ENCODE assay signal across 18 cellular contexts in genomic region chr2:182766626-182767025, GRCh38.
"Had no signal": no experiment of that assay in that cellular context is flagged by ENCODE, and none has a peak within 500 bp of the region (broad histone marks: within the 10 kb centered on the region; RNA-seq: fewer than 3 reads in every experiment).

No MANE protein-coding gene starts in this region.

- H3K27me3 Mint-ChIP-seq: naive thymus-derived CD4-positive, alpha-beta T cell; progenitor cell of endocrine pancreas; stimulated activated memory B cell treated with anti-CD40 and anti-IgM and Interleukin-4, amounts not matched to agents 10 μg/mL and 1 μg/mL and 100 μg/mL, for 72 hours; stimulated activated naive CD8-positive, alpha-beta T cell treated with anti-CD3 and anti-CD28 coated beads, Interleukin-15, amount 100 ng/mL, for 72 hours had no signal

- H3K27ac Mint-ChIP-seq: immature natural killer cell; naive thymus-derived CD4-positive, alpha-beta T cell; progenitor cell of endocrine pancreas; stimulated activated memory B cell treated with anti-CD40 and anti-IgM and Interleukin-4, amounts not matched to agents 10 μg/mL and 1 μg/mL and 100 μg/mL, for 72 hours; stimulated activated naive CD8-positive, alpha-beta T cell treated with anti-CD3 and anti-CD28 coated beads, Interleukin-15, amount 100 ng/mL, for 72 hours had no signal

- ATAC-seq: esophagus mucosa; gastrocnemius medialis; naive thymus-derived CD4-positive, alpha-beta T cell; sciatic nerve; stimulated activated memory B cell treated with anti-CD40 and anti-IgM and Interleukin-4, amounts not matched to agents 10 μg/mL and 1 μg/mL and 100 μg/mL, for 72 hours; stimulated activated naive CD8-positive, alpha-beta T cell treated with anti-CD3 and anti-CD28 coated beads, Interleukin-15, amount 100 ng/mL, for 72 hours had no signal

- H3K4me3 Mint-ChIP-seq: immature natural killer cell; naive thymus-derived CD4-positive, alpha-beta T cell; stimulated activated memory B cell treated with anti-CD40 and anti-IgM and Interleukin-4, amounts not matched to agents 10 μg/mL and 1 μg/mL and 100 μg/mL, for 72 hours; stimulated activated naive CD8-positive, alpha-beta T cell treated with anti-CD3 and anti-CD28 coated beads, Interleukin-15, amount 100 ng/mL, for 72 hours had no signal

- H3K4me1 Mint-ChIP-seq: immature natural killer cell had no signal

- H3K36me3 ChIP-seq: ovary, transverse colon had no signal

- H3K9me3 ChIP-seq: gastrocnemius medialis, ovary, thoracic aorta had no signal

- H3K4me3 ChIP-seq: gastrocnemius medialis, ovary, spleen, thoracic aorta, transverse colon had no signal

- DNase-seq: effector memory CD4-positive, alpha-beta T cell; gastrocnemius medialis; immature natural killer cell; mammary epithelial cell; naive thymus-derived CD4-positive, alpha-beta T cell; nucleus accumbens; ovary; spleen; stimulated activated CD4-positive, alpha-beta T cell treated with anti-CD3 and anti-CD28 coated beads, Interleukin-15, amount 100 ng/mL, for 24 hours; stimulated activated CD4-positive, alpha-beta T cell treated with anti-CD3 and anti-CD28 coated beads, Interleukin-1b, Interleukin-23, amount 100 ng/mL, for 48 hours; stimulated activated CD4-positive, alpha-beta T cell treated with anti-CD3 and anti-CD28 coated beads, Interleukin-4, amount 100 ng/mL, for 24 hours; stimulated activated naive CD8-positive, alpha-beta T cell treated with anti-CD3 and anti-CD28 coated beads, Interleukin-15, amount 100 ng/mL, for 72 hours; transverse colon had no signal

- H3K27ac ChIP-seq: gastrocnemius medialis, ovary, thoracic aorta, transverse colon had no signal

- H3K27me3 ChIP-seq: gastrocnemius medialis, ovary, spleen, transverse colon had no signal
